In the genomic region with DNA sequence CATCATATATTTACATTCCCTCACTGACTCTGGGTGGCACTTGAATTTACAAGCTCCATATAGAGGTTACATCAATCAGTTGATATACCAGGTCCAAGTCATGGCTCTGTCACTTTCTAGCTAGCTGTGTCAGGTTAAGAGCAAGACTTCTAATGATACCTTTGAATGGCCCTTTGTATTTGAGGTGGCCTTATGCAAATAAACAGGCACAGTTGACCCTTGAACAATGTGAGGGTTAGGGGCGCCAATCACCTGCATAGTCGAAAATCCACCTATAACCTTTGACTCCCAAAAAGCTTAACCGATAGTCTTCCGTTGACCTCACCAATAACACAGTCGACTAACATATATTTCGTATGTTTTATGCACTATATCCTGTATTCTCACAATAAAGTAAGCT, we compare ENCODE assay signal across 12 cellular contexts. TPM values are rescaled to one million over a fixed set of nuclear protein-coding genes. Genes with fewer than 3 reads are reported as not detected.
"Had no signal": no experiment of that assay in that cellular context is flagged by ENCODE, and none has a peak within 500 bp of the region (broad histone marks: within the 10 kb centered on the region; RNA-seq: fewer than 3 reads in every experiment).

No MANE protein-coding gene starts in this region.

- H3K9me3 ChIP-seq: HAP-1 had no signal

- ATAC-seq: GM23338, HCT116 had no signal

- H3K4me1 ChIP-seq: HAP-1 had no signal

- H3K9ac ChIP-seq: GM23248 had no signal

- H3K36me3 ChIP-seq: HAP-1 had no signal

- H3K4me2 ChIP-seq: GM23338 had no signal

- H2AFZ ChIP-seq: GM23248, GM23338 had no signal

- H3K4me3 ChIP-seq: GM23248, GM23338, HAP-1 had no signal

- DNase-seq: GM23248, GOT3, H7, H9, HCEC 1CT, HFFc6 had no signal

- FAIRE-seq: H1, H54 had no signal

- H3K27ac ChIP-seq: GM23248 had no signal

RNA-seq across cellular contexts. Expression of gene PTTG2, which starts 1.3 kb away (rescaled TPM):
- total RNA-seq: GM23248, GM23338, H1, H4, H7, H9, HFFc6 had no signal
- polyA plus RNA-seq: GM23248, H1 had no signal
